ENCODE assay signal across 14 cellular contexts in the genomic region with DNA sequence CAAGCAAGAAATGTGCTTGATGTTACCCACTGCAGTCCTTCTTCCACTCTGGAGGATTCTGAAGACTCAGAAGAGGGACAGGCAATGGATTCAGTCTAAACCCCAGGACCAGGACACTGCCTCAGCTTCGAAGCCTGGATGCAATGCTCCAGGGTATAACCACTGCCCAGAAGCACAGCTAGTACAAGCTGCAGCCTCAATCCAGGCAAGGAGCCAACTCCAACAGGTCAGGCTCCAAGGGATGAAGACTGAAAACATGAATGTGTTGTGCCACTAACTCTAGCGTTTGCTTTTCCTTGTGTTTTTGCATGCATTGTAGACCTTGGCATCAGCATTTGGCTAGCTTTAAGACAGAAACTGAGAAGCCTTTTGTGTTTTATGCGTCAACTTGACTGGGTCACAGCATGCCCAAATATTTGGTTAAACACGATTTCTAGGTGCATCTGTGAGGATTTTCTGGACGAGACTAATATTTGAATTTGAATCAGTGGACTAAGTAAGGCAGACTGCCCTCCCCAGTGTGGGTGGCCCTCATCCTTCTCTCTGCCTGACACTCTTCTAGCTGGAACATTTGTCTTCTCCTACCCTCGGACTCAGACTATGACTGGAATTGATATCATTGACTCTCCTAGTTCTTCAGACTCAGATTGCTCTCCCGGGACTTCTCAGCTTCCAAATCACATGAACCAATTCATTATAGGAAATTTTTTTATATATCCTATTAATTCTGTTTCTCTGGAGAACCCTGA. TPM values are rescaled to one million over a fixed set of nuclear protein-coding genes. Genes with fewer than 3 reads are reported as not detected.
A peak's percentile ranks its signal among the peaks of the same experiment; 100 is the strongest.
DNase-seq lines count a peak whose midpoint lies in the region; ATAC-seq, FAIRE-seq and TF ChIP-seq lines count a peak whose summit lies in the region.
"Had no signal": no experiment of that assay in that cellular context is flagged by ENCODE, and none has a peak within 500 bp of the region (broad histone marks: within the 10 kb centered on the region; RNA-seq: fewer than 3 reads in every experiment).

No MANE protein-coding gene starts in this region.

- H2AK5ac ChIP-seq in IMR-90 (ENCODE audit: low read depth, low read length) = no peak overlapping the region

- no peak overlapping the region for H4K8ac ChIP-seq in IMR-90 (ENCODE audit: low read depth in 2 of 2, low read length in 2 of 2)

- H2BK15ac ChIP-seq in IMR-90 (ENCODE audit: low read depth, low read length) = no peak overlapping the region

- H3K9me1 ChIP-seq in IMR-90 (ENCODE audit: insufficient read depth, low read length) = no peaks in the 10 kb centered on the region

- H3K27me3 ChIP-seq in IMR-90 (ENCODE audit: control insufficient read depth, insufficient read depth, low read length) (peaks cover 11% of the 10 kb centered on the region), ascending aorta (no peaks in the 10 kb centered on the region), heart right ventricle (no peaks in the 10 kb centered on the region), prostate gland (replicated peaks; ENCODE audit: insufficient read depth) (no peaks in the 10 kb centered on the region)
- H3K27me3 ChIP-seq: transverse colon had no signal

- no peak overlapping the region for H3K9ac ChIP-seq in IMR-90 (ENCODE audit: low read depth, low read length)

- no peak overlapping the region; the same call in 1 of the 2 replicates for H3K4me2 ChIP-seq in IMR-90 (ENCODE audit: low read depth, low read length)

- no peak overlapping the region for H2AK9ac ChIP-seq in IMR-90 (replicated peaks; ENCODE audit: low read depth, low read length, poor library complexity)

- H4K20me1 ChIP-seq in IMR-90 (ENCODE audit: insufficient read depth, low read length) = no peaks in the 10 kb centered on the region

- no peak overlapping the region for H3K23ac ChIP-seq in IMR-90 (ENCODE audit: low read depth, low read length)

- H4K91ac ChIP-seq in IMR-90 (ENCODE audit: insufficient read depth, low read depth, low read length) = no peak overlapping the region

- H3K9me3 ChIP-seq in IMR-90 (ENCODE audit: control insufficient read depth, insufficient read depth, low read length) (no peaks in the 10 kb centered on the region), ascending aorta (no peaks in the 10 kb centered on the region), heart right ventricle (no peaks in the 10 kb centered on the region), prostate gland (no peaks in the 10 kb centered on the region)
- H3K9me3 ChIP-seq: transverse colon had no signal

- 18% methylated on average over 2 of the region's 7 CpGs; no CpG with 5 or more reads in 1 of the 2 experiments for WGBS in IMR-90 (ENCODE audit: extremely low coverage in 2 of 2, insufficient read length in 1 of 2), 2 experiments
- WGBS in heart right ventricle, 2 donors = 46 to 62% methylated on average over 7 of the region's 7 CpGs
- WGBS in prostate gland = 15% methylated on average over 7 of the region's 7 CpGs

- no peak overlapping the region for H3K27ac ChIP-seq in IMR-90 (ENCODE audit: insufficient read depth, low read length)
- H3K27ac ChIP-seq in ascending aorta = peak overlapping the region; percentile 46 to 57
- H3K27ac ChIP-seq in heart right ventricle = no peak overlapping the region
- H3K27ac ChIP-seq in prostate gland = peak overlapping the region; percentile 4 to 40
- H3K27ac ChIP-seq: transverse colon had no signal

- no peaks in the 10 kb centered on the region for H3K79me1 ChIP-seq in IMR-90 (ENCODE audit: low read depth in 1 of 2, low read length in 2 of 2)

- in situ Hi-C loops in IMR-90 (cut with MboI; ENCODE audit: low sequenced_read_pairs) = no loop called here
- in situ Hi-C loops in KBM-7 (cut with MboI; ENCODE audit: low pct_unique_long_range_greater_than_20kb, low sequenced_read_pairs) = no loop called here

- no peak for FAIRE-seq in GM19239 (lab: Jason Lieb, UNC)
- FAIRE-seq: colon, H54 had no signal

- intact Hi-C loops in IMR-90 (cut with micrococcal nuclease) = loop anchor here (5.0 kb wide), 1 partner anchor 652 kb away; no protein-coding TSS in a partner anchor
- intact Hi-C loops in ascending aorta (cut with DNase I) = no loop called here
- intact Hi-C loops in heart right ventricle (cut with DNase I) = loop anchor here in 8 of 10 donors (2.0 to 10.0 kb wide), 7 partner anchors 47 to 237 kb away; no protein-coding TSS in a partner anchor
- intact Hi-C loops in prostate gland (cut with DNase I) = loop anchor here (5.0 to 10.0 kb wide), 3 partner anchors 117 to 215 kb away; a partner anchor contains a TSS

- TF ChIP-seq RAD21 in IMR-90 (IDR thresholded peaks at IDR 0.05; ENCODE audit: low read length) = no peak

- H3K18ac ChIP-seq in IMR-90 (ENCODE audit: low read depth, low read length) = no peak overlapping the region

- CTCF ChIA-PET in IMR-90 (lab: Yijun Ruan, JAX) = interaction anchor here (1.4 to 1.7 kb wide), 2 partner anchors 52 to 116 kb away, joined by 4 read pairs; no protein-coding TSS in a partner anchor

- H3K4ac ChIP-seq in IMR-90 (ENCODE audit: low read depth, low read length) = no peak overlapping the region

- BruUV-seq in IMR-90 (replicated peaks; lab: Mats Ljungman, UMichigan) = no TSS peak

- TF ChIP-seq CTCF in IMR-90 (conservative IDR thresholded peaks at IDR 0.05; ENCODE audit: low read depth, low read length) (no peak), ascending aorta (IDR thresholded peaks at IDR 0.05) (no peak), heart right ventricle (IDR thresholded peaks at IDR 0.05) (no peak), prostate gland (IDR thresholded peaks at IDR 0.05) (no peak)

- TF ChIP-seq POLR2A in IMR-90 (IDR thresholded peaks at IDR 0.05; ENCODE audit: low read depth, low read length) = no peak
- TF ChIP-seq POLR2A in prostate gland (IDR thresholded peaks at IDR 0.05) = no peak

- H3K36me3 ChIP-seq in IMR-90 (ENCODE audit: control insufficient read depth, insufficient read depth, low read length) (no peaks in the 10 kb centered on the region), ascending aorta (no peaks in the 10 kb centered on the region), heart right ventricle (no peaks in the 10 kb centered on the region), prostate gland (no peaks in the 10 kb centered on the region)
- H3K36me3 ChIP-seq: transverse colon had no signal

- POLR2A ChIA-PET in IMR-90 (lab: Charles Lee; ENCODE audit: unreplicated experiment) = no interaction called here

- no peak overlapping the region for H2BK120ac ChIP-seq in IMR-90 (ENCODE audit: low read depth, low read length)

- H3K4me1 ChIP-seq in IMR-90 (ENCODE audit: control insufficient read depth, insufficient read depth, low read length) = no peaks in the 10 kb centered on the region
- H3K4me1 ChIP-seq in ascending aorta = peaks cover 0 to 13% of the 10 kb centered on the region in 2 donors
- peaks cover 0 to 18% (median 14%) of the 10 kb centered on the region in 9 donors for H3K4me1 ChIP-seq in heart right ventricle
- H3K4me1 ChIP-seq in prostate gland (replicated peaks) = peaks cover 6% of the 10 kb centered on the region

- dilution Hi-C loops in IMR-90 (cut with HindIII; ENCODE audit: low sequenced_read_pairs, unreplicated experiment) = no loop called here

- no peak overlapping the region for H2AFZ ChIP-seq in IMR-90 (replicated peaks; ENCODE audit: low read length, poor library complexity)

- no peak overlapping the region for H4K5ac ChIP-seq in IMR-90 (ENCODE audit: low read depth, low read length)

- H2BK20ac ChIP-seq in IMR-90 (ENCODE audit: low read depth, low read length) = no peak overlapping the region

- no peak overlapping the region for H2BK5ac ChIP-seq in IMR-90 (ENCODE audit: low read depth, low read length, poor library complexity, severe bottlenecking)

- no peak overlapping the region for H3K14ac ChIP-seq in IMR-90 (replicated peaks; ENCODE audit: low read depth, low read length)

- H3K56ac ChIP-seq in IMR-90 (ENCODE audit: extremely low read depth, insufficient read depth, low read length) = no peak overlapping the region

- ATAC-seq in IMR-90 (ENCODE audit: low read depth) (peak; percentile 38), heart right ventricle (peak; percentile 46 to 86 (median 78)), HG02885 (IDR thresholded peaks at IDR 0.05; ENCODE audit: poor library complexity, unreplicated experiment) (no peak), HG02938 (IDR thresholded peaks at IDR 0.05; ENCODE audit: unreplicated experiment) (no peak)
- ATAC-seq: SK-N-SH treated with all-trans-retinoic acid at 6 μM for 48 hours had no signal

- no peak overlapping the region for H3K4me3 ChIP-seq in IMR-90 (ENCODE audit: insufficient read depth, low read depth, low read length)
- peak overlapping the region in 1 of 2 donors; percentile 33 for H3K4me3 ChIP-seq in ascending aorta
- H3K4me3 ChIP-seq in heart right ventricle = no peak overlapping the region
- H3K4me3 ChIP-seq in prostate gland = no peak overlapping the region
- H3K4me3 ChIP-seq: transverse colon had no signal

- DNase-seq in IMR-90 = peak; percentile 14
- DNase-seq in ascending aorta (ENCODE audit: low spot score in 2 of 2) = peak; percentile 21 to 80
- DNase-seq in heart right ventricle = peak; percentile 49 to 66
- peak; percentile 91 for DNase-seq in prostate gland (ENCODE audit: low spot score)
- no peak for DNase-seq in KBM-7
- no peak for DNase-seq in GM19239 (ENCODE audit: insufficient read length, low spot score)
- DNase-seq: activated naive CD4-positive, alpha-beta T cell treated with anti-CD3 and anti-CD28 coated beads, Interleukin-2, amount 10 ng/mL, durations not matched to agents 7 days and 5 days; Calu3; transverse colon had no signal

TF ChIP-seq in IMR-90, 13 proteins besides CTCF, POLR2A, EP300 and RAD21 (continues in another document):
- no peak for TF ChIP-seq CEBPB (IDR thresholded peaks at IDR 0.05; ENCODE audit: low read depth, low read length)
- no peak for TF ChIP-seq FOS (IDR thresholded peaks at IDR 0.05; ENCODE audit: low read depth, low read length)
- TF ChIP-seq CHD1 (IDR thresholded peaks at IDR 0.05; ENCODE audit: low read depth, low read length) = no peak
- no peak for TF ChIP-seq RCOR1 (IDR thresholded peaks at IDR 0.05; ENCODE audit: insufficient replicate concordance, low read length)
- TF ChIP-seq RFX5 (IDR thresholded peaks at IDR 0.05; ENCODE audit: low read depth, low read length) = no peak
- TF ChIP-seq MAFK (IDR thresholded peaks at IDR 0.05; ENCODE audit: low read depth, low read length) = no peak

RNA-seq across cellular contexts. Expression of a gene that starts 20.5 kb away (rescaled TPM):
- 0.28 and 0.36 TPM in 2 replicates for total RNA-seq in IMR-90 (2012; rRNA removed)
- polyA plus RNA-seq in IMR-90 (2012; rRNA removed) = 1.0 and 1.3 TPM in 2 replicates
- 0.89 and 1.2 TPM in 2 replicates for polyA plus RNA-seq in IMR-90 (2012; cell fraction: cytosol; rRNA removed)
- polyA plus RNA-seq in IMR-90 (2012; cell fraction: nucleus; rRNA removed; ENCODE audit: low replicate concordance) = 0.37 and 0.38 TPM in 2 replicates
- total RNA-seq in ascending aorta = 2,056 TPM
- 100 to 1,000 TPM; 208 to 990 (median 601) TPM for total RNA-seq in heart right ventricle
- 1,000 to 10,000 TPM; 1,059 to 1,234 TPM for polyA plus RNA-seq in heart right ventricle
- total RNA-seq in prostate gland = 100 to 1,000 TPM; 195 to 270 TPM
- total RNA-seq: Calu3 had no signal

Comparison
In these comparisons a context has a peak if more than half of its experiments do, and no peak if none do; other contexts are left out.
1. ATAC-seq: peak in IMR-90 (single experiment) and heart right ventricle (8 of 8); none in HG02885 (single experiment) and HG02938 (single experiment).
2. DNase-seq: peak in IMR-90 (single experiment), ascending aorta (2 of 2), heart right ventricle (2 of 2) and prostate gland (single experiment); none in KBM-7 (single experiment) and GM19239 (single experiment).
3. H3K27ac ChIP-seq: peak in ascending aorta (2 of 2) and prostate gland (2 of 2); none in IMR-90 (single experiment) and heart right ventricle (0 of 10).
4. RNA of a gene that starts 20.5 kb away (total RNA-seq): 2,056 TPM in ascending aorta (single experiment), 208 to 990 TPM in heart right ventricle and 195 to 270 TPM in prostate gland; 0.28 to 0.36 TPM in IMR-90; every median in the first group is over 100 times any median in the second.